ENCODE assay signal across 19 cellular contexts in genomic region chr3:12893247-12893646, GRCh38. TPM values are rescaled to one million over a fixed set of nuclear protein-coding genes. Genes with fewer than 3 reads are reported as not detected.
DNase-seq lines count a peak whose midpoint lies in the region; ATAC-seq, FAIRE-seq and TF ChIP-seq lines count a peak whose summit lies in the region.
"Had no signal": no experiment of that assay in that cellular context is flagged by ENCODE, and none has a peak within 500 bp of the region (broad histone marks: within the 10 kb centered on the region; RNA-seq: fewer than 3 reads in every experiment).

No MANE protein-coding gene starts in this region.

- DNase-seq in activated naive CD4-positive, alpha-beta T cell treated with anti-CD3 and anti-CD28 coated beads, Interleukin-2, amount 10 ng/mL, durations not matched to agents 7 days and 5 days, result no peak
- DNase-seq in PC-3 (peak; percentile 19), bronchial epithelial cell (ENCODE audit: low read depth) (peak; percentile 23), kidney tubule cell (ENCODE audit: low spot score) (peak; percentile 8), DMS79 (lab: John Stamatoyannopoulos, UW) (no peak), NOMO-1 treated with dmso at 0.1 percent for 144 hours (lab: John Stamatoyannopoulos, UW; ENCODE audit: unreplicated experiment) (no peak)
- DNase-seq in stimulated activated CD4-positive, alpha-beta T cell treated with anti-CD3 and anti-CD28 coated beads, Interleukin-2, amount 100 ng/mL, for 48 hours, result no peak
- DNase-seq: 8988T, HFFc6, MM.1S, NCI-H1105 treated with DMSO at 0.1 percent for 48 hours, NCI-H187 treated with DMSO at 0.1 percent for 48 hours, NCI-H774, SIG-M5 had no signal

- H3K27ac ChIP-seq in PC-3 (ENCODE audit: low read length), result no peak overlapping the region
- H3K27ac ChIP-seq: C4-2B had no signal

- CTCF ChIA-PET in activated naive CD4-positive, alpha-beta T cell treated with anti-CD3 and anti-CD28 coated beads, Interleukin-2, amount 10 ng/mL, durations not matched to agents 7 days and 5 days (lab: Charles Lee), result interaction anchor here (0.6 to 7.4 kb wide), 4 partner anchors 25 to 90 kb away, joined by 3 to 70 read pairs (median 10); partner anchors contain the start of gene RPL32
- CTCF ChIA-PET in PC-3 (lab: Charles Lee), result interaction anchor here (0.6 to 1.2 kb wide), 2 partner anchors 56 to 70 kb away, joined by 3 to 8 read pairs; no protein-coding TSS in a partner anchor

- POLR2A ChIA-PET in PC-3 (lab: Charles Lee; ENCODE audit: unreplicated experiment), result no interaction called here

- BruUV-seq in PC-3 (replicated peaks; lab: Mats Ljungman, UMichigan), result no TSS peak

- H3F3A ChIP-seq in PC-3 (ENCODE audit: low read length, unreplicated experiment), result no peaks in the 10 kb centered on the region

- peak overlapping the region; percentile 24 for H3K27ac Mint-ChIP-seq in activated naive CD4-positive, alpha-beta T cell treated with anti-CD3 and anti-CD28 coated beads, Interleukin-2, amount 50 U/mL, for 24 hours
- no peak overlapping the region for H3K27ac Mint-ChIP-seq in activated naive CD4-positive, alpha-beta T cell treated with anti-CD3 and anti-CD28 coated beads, Interleukin-2, amount 10 ng/mL, durations not matched to agents 7 days and 5 days
- H3K27ac Mint-ChIP-seq: HFFc6 had no signal

- no peak overlapping the region for H3K9ac ChIP-seq in PC-3 (ENCODE audit: low read length)

- no peaks in the 10 kb centered on the region for H3K36me3 Mint-ChIP-seq in activated naive CD4-positive, alpha-beta T cell treated with anti-CD3 and anti-CD28 coated beads, Interleukin-2, amount 50 U/mL, for 24 hours
- peaks cover 6% of the 10 kb centered on the region for H3K36me3 Mint-ChIP-seq in activated naive CD4-positive, alpha-beta T cell treated with anti-CD3 and anti-CD28 coated beads, Interleukin-2, amount 10 ng/mL, durations not matched to agents 7 days and 5 days

- no peak overlapping the region for H3K4me3 ChIP-seq in PC-3 (ENCODE audit: low read length)
- no peak overlapping the region for H3K4me3 ChIP-seq in bronchial epithelial cell (ENCODE audit: low read depth, low read length)

- intact Hi-C loops in PC-3 (cut with micrococcal nuclease), result loop anchor here (2.0 to 10.0 kb wide), 6 partner anchors 62 to 408 kb away; partner anchors contain the start of genes MKRN2 and TSEN2

- no peak overlapping the region for H3K4me3 Mint-ChIP-seq in activated naive CD4-positive, alpha-beta T cell treated with anti-CD3 and anti-CD28 coated beads, Interleukin-2, amount 50 U/mL, for 24 hours
- no peak overlapping the region for H3K4me3 Mint-ChIP-seq in activated naive CD4-positive, alpha-beta T cell treated with anti-CD3 and anti-CD28 coated beads, Interleukin-2, amount 10 ng/mL, durations not matched to agents 7 days and 5 days
- H3K4me3 Mint-ChIP-seq: HFFc6 had no signal

- H3K4me1 Mint-ChIP-seq in activated naive CD4-positive, alpha-beta T cell treated with anti-CD3 and anti-CD28 coated beads, Interleukin-2, amount 50 U/mL, for 24 hours, result peaks cover 6% of the 10 kb centered on the region
- H3K4me1 Mint-ChIP-seq in activated naive CD4-positive, alpha-beta T cell treated with anti-CD3 and anti-CD28 coated beads, Interleukin-2, amount 10 ng/mL, durations not matched to agents 7 days and 5 days, result peaks cover 3% of the 10 kb centered on the region

- FAIRE-seq in bronchial epithelial cell (lab: Jason Lieb, UNC), result no peak
- FAIRE-seq: G401.6, H1, RCC 7860 had no signal

- no peak overlapping the region for H2AFZ ChIP-seq in PC-3 (ENCODE audit: low read length)

- H3K79me2 ChIP-seq in PC-3 (ENCODE audit: low read length), result no peaks in the 10 kb centered on the region

- H3K36me3 ChIP-seq in PC-3 (ENCODE audit: low read depth, low read length) (no peaks in the 10 kb centered on the region), bronchial epithelial cell (ENCODE audit: control insufficient read depth, insufficient read depth, low read length) (no peaks in the 10 kb centered on the region)

- H3K9me2 ChIP-seq in PC-3 (replicated peaks; ENCODE audit: low read length), result no peaks in the 10 kb centered on the region

- TF ChIP-seq CTCF in PC-3 (conservative IDR thresholded peaks at IDR 0.05; ENCODE audit: low read depth, low read length), result no peak
- TF ChIP-seq CTCF in bronchial epithelial cell (IDR thresholded peaks at IDR 0.05; ENCODE audit: insufficient read depth, low read length, severe bottlenecking), result no peak

- no peak overlapping the region for H3K4me2 ChIP-seq in PC-3 (ENCODE audit: low read length)

- H3K4me1 ChIP-seq in PC-3 (ENCODE audit: insufficient read depth, low read length), result peaks cover 36% of the 10 kb centered on the region

- peaks cover 4% of the 10 kb centered on the region for H3K27me3 Mint-ChIP-seq in activated naive CD4-positive, alpha-beta T cell treated with anti-CD3 and anti-CD28 coated beads, Interleukin-2, amount 50 U/mL, for 24 hours
- peaks cover 36% of the 10 kb centered on the region for H3K27me3 Mint-ChIP-seq in activated naive CD4-positive, alpha-beta T cell treated with anti-CD3 and anti-CD28 coated beads, Interleukin-2, amount 10 ng/mL, durations not matched to agents 7 days and 5 days

- no peaks in the 10 kb centered on the region for H3K9me3 ChIP-seq in PC-3 (ENCODE audit: low read length)

- H3K9me3 Mint-ChIP-seq in activated naive CD4-positive, alpha-beta T cell treated with anti-CD3 and anti-CD28 coated beads, Interleukin-2, amount 50 U/mL, for 24 hours, result no peaks in the 10 kb centered on the region
- no peaks in the 10 kb centered on the region for H3K9me3 Mint-ChIP-seq in activated naive CD4-positive, alpha-beta T cell treated with anti-CD3 and anti-CD28 coated beads, Interleukin-2, amount 10 ng/mL, durations not matched to agents 7 days and 5 days
- H3K9me3 Mint-ChIP-seq: HFFc6 had no signal

- H3K27me3 ChIP-seq in PC-3 (ENCODE audit: low read length), result no peaks in the 10 kb centered on the region
- no peaks in the 10 kb centered on the region for H3K27me3 ChIP-seq in bronchial epithelial cell (ENCODE audit: control insufficient read depth, insufficient read depth, low read length)

- no peaks in the 10 kb centered on the region for H4K20me1 ChIP-seq in PC-3 (ENCODE audit: low read length)

- ATAC-seq in PC-3, result peak; percentile 21

RNA-seq across cellular contexts. Expression of gene RPL32, which starts 51.9 kb away (rescaled TPM):
- total RNA-seq in PC-3 (2014; rRNA removed), result 2,037 and 2,663 TPM in 2 replicates
- total RNA-seq in bronchial epithelial cell, result 2,605 and 2,954 TPM in 2 replicates

Comparison
In these comparisons a context has a peak if more than half of its experiments do, and no peak if none do; other contexts are left out.
1. DNase-seq: peak in PC-3 (single experiment), bronchial epithelial cell (single experiment) and kidney tubule cell (single experiment); none in activated naive CD4-positive, alpha-beta T cell treated with anti-CD3 and anti-CD28 coated beads, Interleukin-2, amount 10 ng/mL, durations not matched to agents 7 days and 5 days (single experiment), DMS79 (single experiment), NOMO-1 treated with dmso at 0.1 percent for 144 hours (single experiment) and stimulated activated CD4-positive, alpha-beta T cell treated with anti-CD3 and anti-CD28 coated beads, Interleukin-2, amount 100 ng/mL, for 48 hours (0 of 2).